ENCODE assay signal across 1 cellular context in genomic region chr22:39532215-39533071, GRCh38.
A peak's percentile ranks its signal among the peaks of the same experiment; 100 is the strongest.
TF ChIP-seq lines count a peak whose summit lies in the region.

Gene RPS19BP1 (minus strand): TSS chr22:39532748. CDS start chr22:39532738, 10 bp downstream.

TF ChIP-seq in HepG2, 621 proteins besides CTCF, POLR2A, EP300 and RAD21 (continued from another document and continues in another):
- peak; percentile 58; the same call in 1 of the 2 replicates for TF ChIP-seq STAT6 (CRISPR knock-in tag; IDR thresholded peaks at IDR 0.05; ENCODE audit: borderline replicate concordance)
- no peak for TF ChIP-seq ZNF44 (CRISPR knock-in tag; IDR thresholded peaks at IDR 0.05)
- 0 out of 2 replicates have a peak, but pooled peaks have one; percentile 53 for TF ChIP-seq AKAP8 (CRISPR knock-in tag; IDR thresholded peaks at IDR 0.05)
- TF ChIP-seq ZNF230 (CRISPR knock-in tag; IDR thresholded peaks at IDR 0.05): 0 out of 2 replicates have a peak, but pooled peaks have one; percentile 83
- no peak; the same call in 1 of the 2 replicates for TF ChIP-seq ZNF772 (CRISPR knock-in tag; IDR thresholded peaks at IDR 0.05)
- TF ChIP-seq ZNF605 (CRISPR knock-in tag; IDR thresholded peaks at IDR 0.05): 0 out of 2 replicates have a peak, but pooled peaks have one; percentile 17
- no peak for TF ChIP-seq PAF1 (CRISPR knock-in tag; IDR thresholded peaks at IDR 0.05)
- TF ChIP-seq TAF15 (IDR thresholded peaks at IDR 0.05; ENCODE audit: low read depth, low read length, poor library complexity, severe bottlenecking): no peak
- TF ChIP-seq BRD4 (CRISPR knock-in tag; IDR thresholded peaks at IDR 0.05): peak; percentile 64; the same call in 1 of the 2 replicates
- TF ChIP-seq NFATC3 (CRISPR knock-in tag; IDR thresholded peaks at IDR 0.05): no peak
- no peak for TF ChIP-seq NFRKB (IDR thresholded peaks at IDR 0.05)
- peak; percentile 76 for TF ChIP-seq HNRNPLL (IDR thresholded peaks at IDR 0.05; ENCODE audit: low read depth, low read length, poor library complexity, severe bottlenecking)
- no peak for TF ChIP-seq BRCA1 (CRISPR knock-in tag; IDR thresholded peaks at IDR 0.05)
- TF ChIP-seq KDM5A (IDR thresholded peaks at IDR 0.05; ENCODE audit: borderline replicate concordance, low read length): peak; percentile 62; the same call in 1 of the 2 replicates
- peak; percentile 77; the same call in 1 of the 2 replicates for TF ChIP-seq ZNF710 (CRISPR knock-in tag; IDR thresholded peaks at IDR 0.05; ENCODE audit: borderline replicate concordance)
- no peak for TF ChIP-seq ZNF775 (CRISPR knock-in tag; IDR thresholded peaks at IDR 0.05; ENCODE audit: borderline replicate concordance)
- no peak for TF ChIP-seq BCLAF1 (IDR thresholded peaks at IDR 0.05)
- TF ChIP-seq GLMP (CRISPR knock-in tag; IDR thresholded peaks at IDR 0.05; ENCODE audit: borderline replicate concordance): no peak
- TF ChIP-seq ZNF788 (CRISPR knock-in tag; IDR thresholded peaks at IDR 0.05; ENCODE audit: borderline replicate concordance): peak; percentile 67; the same call in 1 of the 2 replicates
- TF ChIP-seq ZMAT5 (CRISPR knock-in tag; IDR thresholded peaks at IDR 0.05; ENCODE audit: borderline replicate concordance, low read depth): no peak
- TF ChIP-seq ARHGAP35 (CRISPR knock-in tag; IDR thresholded peaks at IDR 0.05; ENCODE audit: borderline replicate concordance): peak; percentile 22; the same call in 1 of the 2 replicates
- TF ChIP-seq MAF1 (CRISPR knock-in tag; IDR thresholded peaks at IDR 0.05; ENCODE audit: borderline replicate concordance): peak; percentile 78; the same call in 1 of the 2 replicates
- TF ChIP-seq ZNF343 (CRISPR knock-in tag; IDR thresholded peaks at IDR 0.05): no peak
- TF ChIP-seq ZXDC (CRISPR knock-in tag; IDR thresholded peaks at IDR 0.05): 0 out of 2 replicates have a peak, but pooled peaks have one; percentile 41
- peak; percentile 59; the same call in 1 of the 2 replicates for TF ChIP-seq ZNF280B (CRISPR knock-in tag; IDR thresholded peaks at IDR 0.05; ENCODE audit: borderline replicate concordance)
- peak; percentile 70; the same call in 1 of the 2 replicates for TF ChIP-seq LBX2 (CRISPR knock-in tag; IDR thresholded peaks at IDR 0.05; ENCODE audit: borderline replicate concordance)
- no peak for TF ChIP-seq FOXP4 (CRISPR knock-in tag; IDR thresholded peaks at IDR 0.05)
- TF ChIP-seq GRHL1 (CRISPR knock-in tag; conservative IDR thresholded peaks at IDR 0.05): no peak
- no peak for TF ChIP-seq ZNF816 (CRISPR knock-in tag; IDR thresholded peaks at IDR 0.05; ENCODE audit: borderline replicate concordance)
- TF ChIP-seq ZNF777 (CRISPR knock-in tag; IDR thresholded peaks at IDR 0.05): peak; percentile 35; the same call in 1 of the 2 replicates
- TF ChIP-seq PITX1 (CRISPR knock-in tag; IDR thresholded peaks at IDR 0.05): 0 out of 2 replicates have a peak, but pooled peaks have one; percentile 29
- TF ChIP-seq SUZ12 (IDR thresholded peaks at IDR 0.05; ENCODE audit: low read depth, low read length): no peak
- TF ChIP-seq ZMAT3 (CRISPR knock-in tag; conservative IDR thresholded peaks at IDR 0.05): peak; percentile 82; the same call in 1 of the 2 replicates
- no peak for TF ChIP-seq ZNF576 (CRISPR knock-in tag; IDR thresholded peaks at IDR 0.05)
